In genomic region chr2:180554330-180554729, GRCh38 we compare ENCODE assay signal across 20 cellular contexts.
"Had no signal": no experiment of that assay in that cellular context is flagged by ENCODE, and none has a peak within 500 bp of the region (broad histone marks: within the 10 kb centered on the region; RNA-seq: fewer than 3 reads in every experiment).

No MANE protein-coding gene starts in this region.

- H3K27ac ChIP-seq: KMS-11, RWPE1 had no signal

- H3K4me2 ChIP-seq: KMS-11 had no signal

- ATAC-seq: Panc1, PC-3 had no signal

- H3K4me3 ChIP-seq: K562 had no signal

- DNase-seq: Kasumi-1, MM.1S, NCI-H1092 treated with DMSO at 0.1 percent for 48 hours, NCI-H1436, NCI-H187, NCI-H2029, NCI-H2081 treated with DMSO at 0.1 percent for 48 hours, NCI-H2171, NCI-H226, NCI-H446, NCI-H510A, NCI-H524 treated with DMSO at 0.1 percent for 48 hours, NCI-H69, NCI-H774, PC-3, SHP77 had no signal

- H3K9ac ChIP-seq: KMS-11 had no signal
